In the genomic region with DNA sequence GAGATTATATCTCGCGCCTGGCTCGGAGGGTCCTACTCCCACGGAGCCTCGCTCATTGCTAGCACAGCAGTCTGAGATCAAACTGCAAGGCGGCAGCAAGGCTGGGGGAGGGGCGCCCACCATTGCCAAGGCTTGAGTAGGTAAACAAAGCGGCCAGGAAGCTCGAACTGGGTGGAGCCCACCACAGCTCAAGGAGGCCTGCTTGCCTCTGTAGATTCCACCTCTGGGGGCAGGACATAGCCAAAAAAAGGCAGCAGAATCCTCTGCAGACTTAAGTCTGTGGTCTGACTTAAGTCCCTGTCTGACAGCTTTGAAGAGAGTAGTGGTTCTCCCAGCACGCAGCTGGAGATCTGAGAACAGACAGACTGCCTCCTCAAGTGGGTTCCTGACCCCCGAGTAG, we compare ENCODE assay signal across 19 cellular contexts. TPM values are rescaled to one million over a fixed set of nuclear protein-coding genes. Genes with fewer than 3 reads are reported as not detected.
"Had no signal": no experiment of that assay in that cellular context is flagged by ENCODE, and none has a peak within 500 bp of the region (broad histone marks: within the 10 kb centered on the region; RNA-seq: fewer than 3 reads in every experiment).

No MANE protein-coding gene starts in this region.

RNA-seq across cellular contexts. Expression of gene ATP1B4, which starts 17.3 kb away (rescaled TPM):
- total RNA-seq: kidney; left colon; left lung; liver; lower lobe of right lung; mammary epithelial cell; mucosa of gallbladder; natural killer cell treated with Interleukin-12 subunit alpha and Interleukin-12 subunit beta and Interleukin-15 and Interleukin-18, amount 100 ng/mL, for 72 hours; omental fat pad; ovary; progenitor cell of endocrine pancreas; pulmonary artery endothelial cell; renal cortical epithelial cell; right lobe of liver; smooth muscle cell; temporal lobe; tibial nerve; ureter; uterus had no signal

RNA-seq across cellular contexts. Expression of gene TMEM255A, which starts 33.3 kb away (rescaled TPM):
- total RNA-seq: liver; natural killer cell treated with Interleukin-12 subunit alpha and Interleukin-12 subunit beta and Interleukin-15 and Interleukin-18, amount 100 ng/mL, for 72 hours; pulmonary artery endothelial cell had no signal
